In genomic region chrX:66408507-66408906, GRCh38 we compare ENCODE assay signal across 10 cellular contexts.
A peak's percentile ranks its signal among the peaks of the same experiment; 100 is the strongest.
DNase-seq lines count a peak whose midpoint lies in the region; ATAC-seq, FAIRE-seq and TF ChIP-seq lines count a peak whose summit lies in the region.
"Had no signal": no experiment of that assay in that cellular context is flagged by ENCODE, and none has a peak within 500 bp of the region (broad histone marks: within the 10 kb centered on the region; RNA-seq: fewer than 3 reads in every experiment).

No MANE protein-coding gene starts in this region.

- TF ChIP-seq CTCF in GM12873 (IDR thresholded peaks at IDR 0.05; ENCODE audit: insufficient read depth, low read depth, low read length, missing control alignments) (peak; percentile 50), GM12878 (IDR thresholded peaks at IDR 0.05 in 2 of 3, conservative IDR thresholded peaks at IDR 0.05 in 1 of 3; ENCODE audit: control insufficient read depth in 2 of 3, extremely low read depth in 1 of 3, insufficient read depth in 1 of 3, low read depth in 3 of 3, low read length in 3 of 3) (peak; percentile 46 to 56 (median 49); a peak in 4 of 6 replicates), esophagus muscularis mucosa (IDR thresholded peaks at IDR 0.05) (no peak)

- ATAC-seq in GM19324 (IDR thresholded peaks at IDR 0.05; ENCODE audit: low FRiP score, unreplicated experiment), result peak; percentile 44
- peak; percentile 56 for ATAC-seq in HG03439 (IDR thresholded peaks at IDR 0.05; ENCODE audit: unreplicated experiment)
- peak; percentile 79 for ATAC-seq in GM12878
- ATAC-seq: lower lobe of right lung had no signal

- no peaks in the 10 kb centered on the region for H3K9me3 ChIP-seq in GM12878 (replicated peaks; ENCODE audit: control insufficient read depth, insufficient read depth, low read length)
- H3K9me3 ChIP-seq in esophagus muscularis mucosa, result no peaks in the 10 kb centered on the region
- H3K9me3 ChIP-seq: lower lobe of right lung, transverse colon had no signal

- no peak overlapping the region for H3K4me2 ChIP-seq in GM12878 (ENCODE audit: control insufficient read depth, insufficient read depth)

- no peak overlapping the region for H3K9ac ChIP-seq in GM12878 (ENCODE audit: control insufficient read depth, insufficient read depth, low read length)

- TF ChIP-seq EP300 in GM12878 (IDR thresholded peaks at IDR 0.05; ENCODE audit: borderline replicate concordance in 1 of 2, control insufficient read depth in 1 of 2, low read depth in 2 of 2, low read length in 2 of 2), result no peak
- no peak for TF ChIP-seq EP300 in esophagus muscularis mucosa (IDR thresholded peaks at IDR 0.05)

- DNase-seq in GM12878 (ENCODE audit: low read depth, low spot score) (peak; percentile 11), esophagus muscularis mucosa (ENCODE audit: extremely low spot score) (no peak), C1 segment of cervical spinal cord (lab: John Stamatoyannopoulos, UW) (no peak)
- no peak for DNase-seq in activated CD8-positive, alpha-beta memory T cell treated with anti-CD3 and anti-CD28 coated beads, Interleukin-2, amount 50 U/mL, for 48 hours
- DNase-seq: activated naive CD8-positive, alpha-beta T cell treated with anti-CD3 and anti-CD28 coated beads, Interleukin-2, amount 10 ng/mL, durations not matched to agents 7 days and 5 days; lower lobe of right lung; transverse colon had no signal

- no peaks in the 10 kb centered on the region for H3K79me2 ChIP-seq in GM12878 (ENCODE audit: control insufficient read depth, insufficient read depth, low read length)

- intact Hi-C loops in GM12878 (cut with micrococcal nuclease; ENCODE audit: unreplicated experiment), result loop anchor here (1.0 to 10.0 kb wide), 5 partner anchors 208 to 826 kb away; no protein-coding TSS in a partner anchor
- intact Hi-C loops in esophagus muscularis mucosa (cut with DNase I), result no loop called here

- no peaks in the 10 kb centered on the region for H3K36me3 ChIP-seq in GM12878 (ENCODE audit: control insufficient read depth in 2 of 2, insufficient read depth in 2 of 2, low read length in 1 of 2)
- no peaks in the 10 kb centered on the region for H3K36me3 ChIP-seq in esophagus muscularis mucosa
- H3K36me3 ChIP-seq: lower lobe of right lung, transverse colon had no signal

- peak; percentile 57 for TF ChIP-seq RAD21 in GM12878 (IDR thresholded peaks at IDR 0.05; ENCODE audit: insufficient read depth, low read depth, low read length)

- WGBS in GM12878 (ENCODE audit: insufficient coverage, insufficient replicate concordance, low lambda C conversion rate, missing lambda C conversion rate), result 0% methylated on average over 3 of the region's 3 CpGs
- WGBS in esophagus muscularis mucosa, result 47% methylated on average over 3 of the region's 3 CpGs

- peak; percentile 7 for FAIRE-seq in GM12878 (lab: Jason Lieb, UNC)

- H2AFZ ChIP-seq in GM12878 (ENCODE audit: control insufficient read depth, low read depth, low read length), result no peak overlapping the region

- SMC1A ChIA-PET in GM12878 (lab: Charles Lee; ENCODE audit: uncharacterized antibody, unreplicated experiment), result interaction anchor here (0.7 to 1.0 kb wide), 2 partner anchors 11 to 208 kb away, joined by 3 to 4 read pairs; no protein-coding TSS in a partner anchor

- H3K27ac ChIP-seq in GM12878 (ENCODE audit: control insufficient read depth, insufficient read depth) (no peak overlapping the region), esophagus muscularis mucosa (replicated peaks in 1 of 4) (no peak overlapping the region)
- H3K27ac ChIP-seq: lower lobe of right lung, transverse colon had no signal

- POLR2A ChIA-PET in GM12878 (lab: Charles Lee), result no interaction called here

- no TSS peak for BruUV-seq in GM12878 (replicated peaks; lab: Mats Ljungman, UMichigan)

- H3K4me3 ChIP-seq in GM12878, result no peak overlapping the region
- no peak overlapping the region for H3K4me3 ChIP-seq in esophagus muscularis mucosa
- H3K4me3 ChIP-seq: lower lobe of right lung, transverse colon had no signal

- RAD21 ChIA-PET in GM12878 (lab: Charles Lee; ENCODE audit: unreplicated experiment), result interaction anchor here (0.6 to 1.3 kb wide), 7 partner anchors 207 to 828 kb away, joined by 3 to 8 read pairs (median 4); partner anchors contain the start of gene HEPH

- TF ChIP-seq POLR2A in GM12878 (IDR thresholded peaks at IDR 0.05; ENCODE audit: low read depth, low read length), result no peak
- no peak for TF ChIP-seq POLR2A in esophagus muscularis mucosa (IDR thresholded peaks at IDR 0.05; ENCODE audit: low read depth)

- no peaks in the 10 kb centered on the region for H4K20me1 ChIP-seq in GM12878 (ENCODE audit: control insufficient read depth, insufficient read depth)

- no peaks in the 10 kb centered on the region for H3K27me3 ChIP-seq in GM12878 (replicated peaks in 1 of 2; ENCODE audit: control insufficient read depth in 2 of 2, insufficient read depth in 2 of 2, low read length in 1 of 2)
- no peaks in the 10 kb centered on the region for H3K27me3 ChIP-seq in esophagus muscularis mucosa
- H3K27me3 ChIP-seq: transverse colon had no signal

- H3K4me1 ChIP-seq in GM12878 (ENCODE audit: control insufficient read depth, insufficient read depth, low read length) (no peaks in the 10 kb centered on the region), esophagus muscularis mucosa (no peaks in the 10 kb centered on the region)
- H3K4me1 ChIP-seq: lower lobe of right lung, transverse colon had no signal

- CTCF ChIA-PET in GM12878 (lab: Yijun Ruan, JAX), result interaction anchor here (0.6 to 4.3 kb wide), 8 partner anchors 207 to 663 kb away, joined by 3 to 24 read pairs (median 4); no protein-coding TSS in a partner anchor

- in situ Hi-C loops in GM12878 (cut with MboI), result loop anchor here (5.0 to 10.0 kb wide), 2 partner anchors 404 to 826 kb away; no protein-coding TSS in a partner anchor

TF ChIP-seq in GM12878, 131 proteins besides CTCF, POLR2A, EP300 and RAD21:
- TF ChIP-seq ZNF24 (IDR thresholded peaks at IDR 0.05) (no peak), YY1 (IDR thresholded peaks at IDR 0.05; ENCODE audit: low read depth, low read length) (no peak), NFXL1 (IDR thresholded peaks at IDR 0.05; ENCODE audit: borderline replicate concordance) (no peak), SMC3 (IDR thresholded peaks at IDR 0.05; ENCODE audit: borderline replicate concordance, low read length) (peak; percentile 50; the same call in 1 of the 2 replicates), BCL3 (IDR thresholded peaks at IDR 0.05; ENCODE audit: borderline replicate concordance, insufficient read depth, low read depth, low read length, poor library complexity, severe bottlenecking) (no peak), SUZ12 (IDR thresholded peaks at IDR 0.05; ENCODE audit: unreplicated experiment) (no peak), BHLHE40 (IDR thresholded peaks at IDR 0.05; ENCODE audit: borderline replicate concordance in 1 of 2, low read depth in 2 of 2, low read length in 1 of 2) (no peak)

Comparison
In these comparisons a context has a peak if more than half of its experiments do, and no peak if none do; other contexts are left out.
1. CTCF ChIP-seq: peak in GM12873 (single experiment) and GM12878 (3 of 3); none in esophagus muscularis mucosa (0 of 3).
2. Peak in every context shown above with its lines, with median percentiles within 50 percentile points of each other: ATAC-seq.